Comparison of ENCODE assay signal across 13 cellular contexts in genomic region chrX:134512566-134512965, GRCh38. TPM values are rescaled to one million over a fixed set of nuclear protein-coding genes. Genes with fewer than 3 reads are reported as not detected.
DNase-seq lines count a peak whose midpoint lies in the region; ATAC-seq, FAIRE-seq and TF ChIP-seq lines count a peak whose summit lies in the region.
"Had no signal": no experiment of that assay in that cellular context is flagged by ENCODE, and none has a peak within 500 bp of the region (broad histone marks: within the 10 kb centered on the region; RNA-seq: fewer than 3 reads in every experiment).

No MANE protein-coding gene starts in this region.

- no peak for TF ChIP-seq POLR2A in suprapubic skin (IDR thresholded peaks at IDR 0.05)

- ATAC-seq in GM23338 (no peak), GM18498 (IDR thresholded peaks at IDR 0.05; ENCODE audit: unreplicated experiment) (no peak)
- ATAC-seq: activated CD4-positive, alpha-beta T cell treated with anti-CD3 and anti-CD28 coated beads for 36 hours; esophagus mucosa had no signal

- H3K4me1 Mint-ChIP-seq in GM23338 (peaks cover 9% of the 10 kb centered on the region), osteocyte (ENCODE audit: unreplicated experiment) (peaks cover 13% of the 10 kb centered on the region)
- H3K4me1 Mint-ChIP-seq: activated CD4-positive, alpha-beta T cell treated with anti-CD3 and anti-CD28 coated beads for 36 hours; activated naive CD4-positive, alpha-beta T cell treated with anti-CD3 and anti-CD28 coated beads, Interleukin-2, amount 50 U/mL, for 24 hours; mesothelial cell of epicardium had no signal

- no peak overlapping the region for H3K27ac Mint-ChIP-seq in GM23338
- peak overlapping the region; percentile 67 for H3K27ac Mint-ChIP-seq in osteocyte (ENCODE audit: unreplicated experiment)
- H3K27ac Mint-ChIP-seq: activated CD4-positive, alpha-beta T cell treated with anti-CD3 and anti-CD28 coated beads for 36 hours; activated naive CD4-positive, alpha-beta T cell treated with anti-CD3 and anti-CD28 coated beads, Interleukin-2, amount 50 U/mL, for 24 hours; mesothelial cell of epicardium had no signal

- no peaks in the 10 kb centered on the region for H3K27me3 Mint-ChIP-seq in GM23338 (ENCODE audit: insufficient read depth, low read depth, poor library complexity)
- H3K27me3 Mint-ChIP-seq in osteocyte (ENCODE audit: unreplicated experiment): no peaks in the 10 kb centered on the region
- H3K27me3 Mint-ChIP-seq: activated CD4-positive, alpha-beta T cell treated with anti-CD3 and anti-CD28 coated beads for 36 hours; activated naive CD4-positive, alpha-beta T cell treated with anti-CD3 and anti-CD28 coated beads, Interleukin-2, amount 50 U/mL, for 24 hours had no signal

- H4K20me1 ChIP-seq in GM23338 (replicated peaks; ENCODE audit: insufficient read depth): no peaks in the 10 kb centered on the region

- no peaks in the 10 kb centered on the region for H3K36me3 ChIP-seq in GM23338 (ENCODE audit: insufficient read depth)
- no peaks in the 10 kb centered on the region for H3K36me3 ChIP-seq in suprapubic skin

- no peaks in the 10 kb centered on the region for H3K9me2 ChIP-seq in GM23338 (ENCODE audit: insufficient read depth)

- no peaks in the 10 kb centered on the region for H3K9me3 ChIP-seq in suprapubic skin

- H2AFZ ChIP-seq in GM23338: no peak overlapping the region

- no peak for TF ChIP-seq EP300 in suprapubic skin (IDR thresholded peaks at IDR 0.05)

- H3K4me1 ChIP-seq in GM23338 (ENCODE audit: insufficient read depth): no peaks in the 10 kb centered on the region; the same call in 1 of the 2 replicates
- no peaks in the 10 kb centered on the region for H3K4me1 ChIP-seq in suprapubic skin

- no peak overlapping the region for H3K27ac ChIP-seq in GM23338 (ENCODE audit: low read depth)
- H3K27ac ChIP-seq in suprapubic skin: no peak overlapping the region

- H3F3A ChIP-seq in GM23338 (replicated peaks; ENCODE audit: low read depth): no peaks in the 10 kb centered on the region

- DNase-seq in GM23338 (ENCODE audit: low spot score) (peak; percentile 31), RCC 7860 (ENCODE audit: low spot score) (peak; percentile 88), epithelial cell of proximal tubule (ENCODE audit: low read depth) (peak; percentile 60), osteocyte (ENCODE audit: extremely low spot score, unreplicated experiment) (no peak), hippocampal formation (lab: John Stamatoyannopoulos, UW) (no peak), suprapubic skin (ENCODE audit: low spot score in 2 of 2) (no peak), amygdala (lab: John Stamatoyannopoulos, UW) (no peak)
- DNase-seq: activated CD4-positive, alpha-beta T cell treated with anti-CD3 and anti-CD28 coated beads for 36 hours; OCI-M1 had no signal

- no peaks in the 10 kb centered on the region; the same call in 2 of the 3 replicates for H3K36me3 Mint-ChIP-seq in GM23338 (ENCODE audit: low read depth)
- no peaks in the 10 kb centered on the region for H3K36me3 Mint-ChIP-seq in osteocyte (ENCODE audit: unreplicated experiment)

- FAIRE-seq in RCC 7860 (lab: Jason Lieb, UNC): peak; percentile 45

- H3K4me2 ChIP-seq in GM23338: no peak overlapping the region

- 81% methylated on average over 9 of the region's 9 CpGs for WGBS in suprapubic skin

- no peaks in the 10 kb centered on the region for H3K79me2 ChIP-seq in GM23338 (replicated peaks; ENCODE audit: insufficient read depth)

- no peak for TF ChIP-seq CTCF in GM23338 (conservative IDR thresholded peaks at IDR 0.05; ENCODE audit: low read depth in 2 of 2)
- no peak for TF ChIP-seq CTCF in epithelial cell of proximal tubule (conservative IDR thresholded peaks at IDR 0.05; ENCODE audit: low read depth, low read length)
- no peak for TF ChIP-seq CTCF in osteocyte (IDR thresholded peaks at IDR 0.05)
- TF ChIP-seq CTCF in suprapubic skin (IDR thresholded peaks at IDR 0.05): no peak

- H3K4me3 ChIP-seq in GM23338: no peak overlapping the region
- H3K4me3 ChIP-seq in epithelial cell of proximal tubule (ENCODE audit: low read depth, low read length): no peak overlapping the region
- no peak overlapping the region for H3K4me3 ChIP-seq in suprapubic skin

- H3K4me3 Mint-ChIP-seq in GM23338 (no peak overlapping the region), osteocyte (ENCODE audit: unreplicated experiment) (no peak overlapping the region)
- H3K4me3 Mint-ChIP-seq: activated CD4-positive, alpha-beta T cell treated with anti-CD3 and anti-CD28 coated beads for 36 hours; activated naive CD4-positive, alpha-beta T cell treated with anti-CD3 and anti-CD28 coated beads, Interleukin-2, amount 50 U/mL, for 24 hours; mesothelial cell of epicardium had no signal

- H3K27me3 ChIP-seq in GM23338 (ENCODE audit: insufficient read depth) (no peaks in the 10 kb centered on the region), suprapubic skin (no peaks in the 10 kb centered on the region)

- H3K9me3 Mint-ChIP-seq in GM23338 (no peaks in the 10 kb centered on the region; the same call in 2 of the 3 replicates), osteocyte (ENCODE audit: unreplicated experiment) (no peaks in the 10 kb centered on the region)
- H3K9me3 Mint-ChIP-seq: activated naive CD4-positive, alpha-beta T cell treated with anti-CD3 and anti-CD28 coated beads, Interleukin-2, amount 50 U/mL, for 24 hours had no signal

TF ChIP-seq in GM23338, 12 proteins besides CTCF, POLR2A, EP300 and RAD21:
- TF ChIP-seq NANOG (IDR thresholded peaks at IDR 0.05; ENCODE audit: borderline replicate concordance) (no peak), JUNB (IDR thresholded peaks at IDR 0.05; ENCODE audit: unreplicated experiment) (no peak), REST (IDR thresholded peaks at IDR 0.05; ENCODE audit: unreplicated experiment) (no peak), ZNF114 (CRISPR knock-in tag; IDR thresholded peaks at IDR 0.05) (no peak), POLR2AphosphoS5 (IDR thresholded peaks at IDR 0.05; ENCODE audit: low read depth) (no peak), ZNF331 (CRISPR knock-in tag; IDR thresholded peaks at IDR 0.05; ENCODE audit: low read depth) (no peak), STAT1 (IDR thresholded peaks at IDR 0.05; ENCODE audit: unreplicated experiment) (no peak), EZH2phosphoT487 (IDR thresholded peaks at IDR 0.05; ENCODE audit: unreplicated experiment) (no peak), ETS1 (IDR thresholded peaks at IDR 0.05) (no peak), EZH2 (IDR thresholded peaks at IDR 0.05; ENCODE audit: low read depth, unreplicated experiment) (no peak), CREB1 (CRISPR knock-in tag; IDR thresholded peaks at IDR 0.05; ENCODE audit: low read depth) (no peak)
TF ChIP-seq in GM23338: peak in this region for 0.

RNA-seq across cellular contexts. Expression of gene HPRT1, which starts 52.6 kb away (rescaled TPM):
- 27.0 and 53.1 TPM in 2 replicates for total RNA-seq in GM23338 (2014; rRNA removed; shearing (Covaris generic))
- polyA plus RNA-seq in GM23338 (2016; fragmentation: Nextera tagmentation; extraction: Ambion mirVana): 76.8 and 79.4 TPM in 2 replicates
- total RNA-seq in epithelial cell of proximal tubule (14.8 and 22.1 TPM in 2 replicates), osteocyte (14.6 and 18.2 TPM in 2 replicates), suprapubic skin (10 to 100 TPM in 1 of 4 donors, 1 to 10 TPM in 3; 5.0 to 12.8 (median 7.2) TPM)

Comparison
In these comparisons a context has a peak if more than half of its experiments do, and no peak if none do; other contexts are left out.
1. DNase-seq: peak in GM23338 (single experiment), RCC 7860 (single experiment) and epithelial cell of proximal tubule (single experiment); none in osteocyte (single experiment), hippocampal formation (0 of 2), suprapubic skin (0 of 2) and amygdala (0 of 56).